Comparison of ENCODE assay signal across 16 cellular contexts in genomic region chr5:14830210-14831005, GRCh38. TPM values are rescaled to one million over a fixed set of nuclear protein-coding genes. Genes with fewer than 3 reads are reported as not detected.
DNase-seq lines count a peak whose midpoint lies in the region; FAIRE-seq and TF ChIP-seq lines count a peak whose summit lies in the region.
"Had no signal": no experiment of that assay in that cellular context is flagged by ENCODE, and none has a peak within 500 bp of the region (broad histone marks: within the 10 kb centered on the region; RNA-seq: fewer than 3 reads in every experiment).

No MANE protein-coding gene starts in this region.

- H3K79me1 ChIP-seq in neuronal stem cell (ENCODE audit: low read depth, low read length) (no peaks in the 10 kb centered on the region), mesenchymal stem cell (replicated peaks; ENCODE audit: low read length, poor library complexity, severe bottlenecking) (peaks cover 6% of the 10 kb centered on the region)

- H3K27ac ChIP-seq in mammary epithelial cell (ENCODE audit: insufficient read depth, low read depth, low read length) (no peak overlapping the region), neuronal stem cell (replicated peaks; ENCODE audit: low read length) (no peak overlapping the region), mesenchymal stem cell (ENCODE audit: low read length, poor library complexity, severe bottlenecking) (no peak overlapping the region)
- H3K27ac ChIP-seq: stomach had no signal

- no peak overlapping the region for H3K23ac ChIP-seq in neuronal stem cell (ENCODE audit: low read depth, low read length, poor library complexity)
- H3K23ac ChIP-seq in mesenchymal stem cell (ENCODE audit: low read length in 2 of 2), result no peak overlapping the region

- no peak overlapping the region for H2AK5ac ChIP-seq in neuronal stem cell (ENCODE audit: low read depth, low read length)
- H2AK5ac ChIP-seq in mesenchymal stem cell (ENCODE audit: low read length, severe bottlenecking), result no peak overlapping the region

- H4K91ac ChIP-seq in neuronal stem cell (ENCODE audit: low read depth, low read length, poor library complexity), result no peak overlapping the region
- no peak overlapping the region for H4K91ac ChIP-seq in mesenchymal stem cell (ENCODE audit: low read length)

- H3K4me3 ChIP-seq in mammary epithelial cell (replicated peaks in 1 of 3; ENCODE audit: insufficient read depth in 1 of 3, low read depth in 2 of 3, low read length in 3 of 3), result no peak overlapping the region
- H3K4me3 ChIP-seq in neuronal stem cell (ENCODE audit: low read length in 2 of 2), result no peak overlapping the region
- H3K4me3 ChIP-seq in mesenchymal stem cell (ENCODE audit: insufficient read depth in 1 of 2, low read depth in 1 of 2, low read length in 2 of 2), result no peak overlapping the region
- H3K4me3 ChIP-seq: mucosa of descending colon, stomach had no signal

- no peak for TF ChIP-seq POLR2A in GM12891 (IDR thresholded peaks at IDR 0.05; ENCODE audit: low read depth, low read length)

- peak overlapping the region; percentile 15 for H3K18ac ChIP-seq in neuronal stem cell (ENCODE audit: low read length)
- H3K18ac ChIP-seq in mesenchymal stem cell (ENCODE audit: low read depth in 1 of 2, low read length in 2 of 2), result no peak overlapping the region

- H3K9ac ChIP-seq in mammary epithelial cell (ENCODE audit: insufficient read depth, low read length) (no peak overlapping the region), neuronal stem cell (ENCODE audit: low read depth, low read length, poor library complexity) (no peak overlapping the region), mesenchymal stem cell (ENCODE audit: low read length) (no peak overlapping the region)

- intact Hi-C loops in mammary epithelial cell (cut with micrococcal nuclease), result no loop called here

- H2AFZ ChIP-seq in mammary epithelial cell (ENCODE audit: low read depth, low read length) (no peak overlapping the region), neuronal stem cell (ENCODE audit: low read length) (no peak overlapping the region), mesenchymal stem cell (ENCODE audit: low read depth, low read length) (no peak overlapping the region)

- H4K8ac ChIP-seq in neuronal stem cell (ENCODE audit: low read depth, low read length), result no peak overlapping the region
- H4K8ac ChIP-seq in mesenchymal stem cell (ENCODE audit: low read length), result no peak overlapping the region

- H2BK15ac ChIP-seq in neuronal stem cell (ENCODE audit: low read length), result no peak overlapping the region
- H2BK15ac ChIP-seq in mesenchymal stem cell (ENCODE audit: low read depth, poor library complexity, severe bottlenecking), result no peak overlapping the region

- dilution Hi-C loops in mammary epithelial cell (cut with HindIII; ENCODE audit: low sequenced_read_pairs), result no loop called here

- H3K4me2 ChIP-seq in mammary epithelial cell (ENCODE audit: insufficient read depth, low read depth, low read length) (peak overlapping the region; percentile 34), neuronal stem cell (ENCODE audit: insufficient read depth, low read length, poor library complexity, severe bottlenecking) (no peak overlapping the region), mesenchymal stem cell (ENCODE audit: low read length, poor library complexity, severe bottlenecking) (no peak overlapping the region)

- H3K4me1 ChIP-seq in mammary epithelial cell (ENCODE audit: insufficient read depth, low read length), result peaks cover 13% of the 10 kb centered on the region
- no peaks in the 10 kb centered on the region for H3K4me1 ChIP-seq in neuronal stem cell (ENCODE audit: control insufficient read depth in 2 of 2, insufficient read depth in 1 of 2, low read depth in 1 of 2, low read length in 2 of 2)
- peaks cover 2% of the 10 kb centered on the region for H3K4me1 ChIP-seq in mesenchymal stem cell (ENCODE audit: control insufficient read depth, insufficient read depth, low read depth, low read length)

- H3K4ac ChIP-seq in neuronal stem cell (ENCODE audit: low read length), result no peak overlapping the region
- H3K4ac ChIP-seq in mesenchymal stem cell (ENCODE audit: low read depth in 1 of 2, low read length in 2 of 2), result no peak overlapping the region

- peak; percentile 5 for FAIRE-seq in GM12891 (lab: Jason Lieb, UNC)

- H3K9me3 ChIP-seq in mammary epithelial cell (replicated peaks; ENCODE audit: insufficient read depth, low read length) (no peaks in the 10 kb centered on the region), neuronal stem cell (replicated peaks in 1 of 2; ENCODE audit: control insufficient read depth in 2 of 2, insufficient read depth in 1 of 2, low read depth in 1 of 2, low read length in 2 of 2) (no peaks in the 10 kb centered on the region), mesenchymal stem cell (ENCODE audit: control insufficient read depth, low read length) (no peaks in the 10 kb centered on the region)
- H3K9me3 ChIP-seq: mucosa of descending colon, stomach had no signal

- no TSS peak for BruUV-seq in mammary epithelial cell (replicated peaks; lab: Mats Ljungman, UMichigan)

- in situ Hi-C loops in mammary epithelial cell (cut with MboI; ENCODE audit: low sequenced_read_pairs in 2 of 2), result no loop called here

- H3K14ac ChIP-seq in neuronal stem cell (ENCODE audit: low read length) (no peak overlapping the region), mesenchymal stem cell (ENCODE audit: low read length in 2 of 2) (no peak overlapping the region)

- no peaks in the 10 kb centered on the region for H3K36me3 ChIP-seq in mammary epithelial cell (ENCODE audit: insufficient read depth, low read length)
- no peaks in the 10 kb centered on the region for H3K36me3 ChIP-seq in neuronal stem cell (replicated peaks in 1 of 2; ENCODE audit: control insufficient read depth in 2 of 2, insufficient read depth in 2 of 2, low read length in 2 of 2)
- H3K36me3 ChIP-seq in mesenchymal stem cell (ENCODE audit: control insufficient read depth in 1 of 2, insufficient read depth in 2 of 2, low read depth in 1 of 2, low read length in 2 of 2), result peaks cover 0 to 10% of the 10 kb centered on the region in 2 experiments
- H3K36me3 ChIP-seq: stomach had no signal

- TF ChIP-seq CTCF in mammary epithelial cell (conservative IDR thresholded peaks at IDR 0.05 in 1 of 2, IDR thresholded peaks at IDR 0.05 in 1 of 2; ENCODE audit: extremely low read depth in 1 of 2, insufficient read depth in 1 of 2, low read depth in 1 of 2, low read length in 2 of 2), result no peak

- H3K27me3 ChIP-seq in mammary epithelial cell (ENCODE audit: insufficient read depth, low read length) (no peaks in the 10 kb centered on the region), neuronal stem cell (ENCODE audit: control insufficient read depth in 3 of 3, insufficient read depth in 3 of 3, low read depth in 1 of 3, low read length in 3 of 3) (no peaks in the 10 kb centered on the region), mesenchymal stem cell (ENCODE audit: control insufficient read depth in 1 of 2, insufficient read depth in 1 of 2, low read length in 2 of 2) (no peaks in the 10 kb centered on the region)
- H3K27me3 ChIP-seq: stomach had no signal

- H3K79me2 ChIP-seq in mammary epithelial cell (ENCODE audit: insufficient read depth, low read length), result peaks cover 41% of the 10 kb centered on the region

- WGBS in mammary epithelial cell (ENCODE audit: low coverage, missing lambda C conversion rate), result 57% methylated on average over 9 of the region's 12 CpGs
- WGBS in neuronal stem cell (ENCODE audit: extremely low coverage in 2 of 2, insufficient read length in 2 of 2, insufficient replicate concordance in 1 of 2), 2 donors, result no CpG with 5 or more reads among the region's 12 CpGs
- 91% methylated on average over 11 of the region's 12 CpGs for whole genome bisulfite sequencing in mesenchymal stem cell

- DNase-seq in AG08396 (ENCODE audit: low spot score) (peak; percentile 29), GM12891 (ENCODE audit: insufficient read length, low spot score) (no peak), mammary epithelial cell (peak; percentile 12), neuronal stem cell (ENCODE audit: low spot score) (no peak), cerebellum (ENCODE audit: low spot score) (no peak), mesenchymal stem cell (no peak), dedifferentiated amniotic fluid mesenchymal stem cell (ENCODE audit: extremely low spot score) (no peak)
- DNase-seq in stimulated activated CD8-positive, alpha-beta memory T cell treated with anti-CD3 and anti-CD28 coated beads, Interleukin-4, amount 100 ng/mL, for 48 hours, result no peak
- DNase-seq: activated CD4-positive, CD25-positive, alpha-beta regulatory T cell; central memory CD4-positive, alpha-beta T cell; DND-41; mucosa of descending colon; NCI-H1105; NCI-H510A; SHP77 treated with DMSO at 0.1 percent for 48 hours; stomach had no signal

- H4K20me1 ChIP-seq in mammary epithelial cell (ENCODE audit: insufficient read depth, low read length), result no peaks in the 10 kb centered on the region

- H2BK5ac ChIP-seq in neuronal stem cell (ENCODE audit: low read length) (no peak overlapping the region), mesenchymal stem cell (ENCODE audit: low read depth, low read length, poor library complexity, severe bottlenecking) (no peak overlapping the region)

- H2BK120ac ChIP-seq in neuronal stem cell (ENCODE audit: low read depth, low read length) (no peak overlapping the region), mesenchymal stem cell (ENCODE audit: low read depth, low read length) (no peak overlapping the region)

- CTCF ChIA-PET in mammary epithelial cell (lab: Charles Lee; ENCODE audit: low non-redundant PET), result no interaction called here

- H2BK12ac ChIP-seq in neuronal stem cell (ENCODE audit: low read length) (no peak overlapping the region), mesenchymal stem cell (ENCODE audit: low read length in 2 of 2) (no peak overlapping the region)

TF ChIP-seq in GM12891, 5 proteins besides CTCF, POLR2A, EP300 and RAD21:
- TF ChIP-seq POU2F2 (IDR thresholded peaks at IDR 0.05; ENCODE audit: low read depth, low read length) (no peak), POLR2AphosphoS5 (IDR thresholded peaks at IDR 0.05; ENCODE audit: low read depth, low read length) (no peak), TAF1 (IDR thresholded peaks at IDR 0.05; ENCODE audit: low read depth, low read length) (no peak), PAX5 (IDR thresholded peaks at IDR 0.05; ENCODE audit: insufficient read depth, low read length, severe bottlenecking) (no peak), SPI1 (IDR thresholded peaks at IDR 0.05; ENCODE audit: low read depth, low read length) (no peak)

RNA-seq across cellular contexts. Expression of gene ANKH, which starts 41.2 kb away (rescaled TPM):
- polyA plus RNA-seq in GM12891 (2012; ENCODE audit: low read depth, missing spikeins), result 15.5 TPM
- total RNA-seq in mammary epithelial cell, result 100 to 1,000 TPM in 1 of 2 donors, 10 to 100 TPM in 1; 77.8 to 138 TPM
- polyA plus RNA-seq in mammary epithelial cell, result 46.9 TPM
- 193 TPM for polyA minus RNA-seq in mammary epithelial cell
- 0.56 TPM for polyA plus RNA-seq in neuronal stem cell (2013, experiment 1 of 2)
- 0.66 TPM for polyA plus RNA-seq in neuronal stem cell (2013, experiment 2 of 2)
- 37.8 TPM for total RNA-seq in cerebellum
- 4.8 TPM for polyA plus RNA-seq in mesenchymal stem cell (2013, experiment 1 of 2)
- 5.1 TPM for polyA plus RNA-seq in mesenchymal stem cell (2013, experiment 2 of 2)

Comparison
In these comparisons a context has a peak if more than half of its experiments do, and no peak if none do; other contexts are left out.
1. DNase-seq: peak in AG08396 (single experiment) and mammary epithelial cell (single experiment); none in GM12891 (single experiment), neuronal stem cell (single experiment), stimulated activated CD8-positive, alpha-beta memory T cell treated with anti-CD3 and anti-CD28 coated beads, Interleukin-4, amount 100 ng/mL, for 48 hours (single experiment), cerebellum (single experiment), mesenchymal stem cell (single experiment) and dedifferentiated amniotic fluid mesenchymal stem cell (single experiment).